Comparison of ENCODE assay signal across 8 cellular contexts in the genomic region with DNA sequence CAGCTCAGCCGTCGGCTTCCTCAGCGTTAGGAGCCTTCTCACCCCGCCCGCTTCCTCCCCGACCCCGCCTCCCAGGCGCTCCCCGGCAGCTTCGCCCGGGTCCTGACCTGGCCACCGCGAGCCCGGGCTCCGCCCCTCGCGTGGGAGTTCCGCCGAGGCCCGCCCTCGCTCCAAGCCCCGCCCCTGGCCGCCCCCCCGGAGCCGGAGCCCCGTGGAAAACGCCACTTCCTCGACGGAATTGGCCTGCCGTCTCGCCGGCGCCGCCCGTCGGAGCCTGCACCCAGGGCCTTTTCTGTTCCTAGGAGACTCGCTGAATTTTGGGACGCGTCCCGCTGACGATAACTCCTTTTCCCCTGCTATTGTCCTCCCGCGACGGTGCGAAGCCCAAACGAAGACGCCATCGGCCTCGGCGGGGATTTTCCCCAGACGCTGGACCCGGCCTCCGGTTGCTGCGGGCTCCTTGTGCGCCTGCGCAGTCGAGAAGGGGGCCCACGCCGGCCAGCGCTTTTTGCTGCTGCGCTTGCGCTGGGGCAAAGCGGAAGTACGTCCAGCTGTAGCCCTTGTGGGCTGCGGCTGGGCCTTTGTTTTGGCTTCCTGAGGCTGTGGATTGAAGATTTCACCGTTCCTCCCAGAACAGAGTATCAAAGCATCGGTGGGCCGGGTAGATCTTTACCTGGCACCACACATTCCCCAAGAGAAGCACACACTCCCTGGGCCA. TPM values are rescaled to one million over a fixed set of nuclear protein-coding genes. Genes with fewer than 3 reads are reported as not detected.
A peak's percentile ranks its signal among the peaks of the same experiment; 100 is the strongest.
DNase-seq lines count a peak whose midpoint lies in the region; ATAC-seq and TF ChIP-seq lines count a peak whose summit lies in the region.

No MANE protein-coding gene starts in this region.

- H3K4me1 Mint-ChIP-seq in naive thymus-derived CD8-positive, alpha-beta T cell = peaks cover 38 to 66% (median 52%) of the 10 kb centered on the region in 4 donors
- peaks cover 43 to 78% of the 10 kb centered on the region in 2 donors for H3K4me1 Mint-ChIP-seq in stimulated activated naive B cell treated with anti-CD40 and anti-IgM and Interleukin-4, amounts not matched to agents 10 μg/mL and 1 μg/mL and 100 μg/mL, for 72 hours

- H2AFZ ChIP-seq in DND-41 (ENCODE audit: low read depth, low read length) (peak overlapping the region; percentile 87), Karpas-422 (ENCODE audit: low read length) (no peak overlapping the region)

- H3K9me3 ChIP-seq in DND-41 (ENCODE audit: insufficient read depth, low read length, severe bottlenecking) = no peaks in the 10 kb centered on the region
- H3K9me3 ChIP-seq in Karpas-422 (ENCODE audit: low read length) = no peaks in the 10 kb centered on the region

- peaks cover 0 to 75% (median 20%) of the 10 kb centered on the region in 3 donors for H3K36me3 Mint-ChIP-seq in naive thymus-derived CD8-positive, alpha-beta T cell
- H3K36me3 Mint-ChIP-seq in stimulated activated naive B cell treated with anti-CD40 and anti-IgM and Interleukin-4, amounts not matched to agents 10 μg/mL and 1 μg/mL and 100 μg/mL, for 72 hours = peaks cover 55 to 72% of the 10 kb centered on the region in 2 donors

- no peaks in the 10 kb centered on the region for H4K20me1 ChIP-seq in DND-41 (ENCODE audit: insufficient read depth, low read length)
- no peaks in the 10 kb centered on the region; the same call in 1 of the 2 replicates for H4K20me1 ChIP-seq in Karpas-422 (ENCODE audit: insufficient read depth, low read depth, low read length)

- POLR2A ChIA-PET in naive thymus-derived CD8-positive, alpha-beta T cell (lab: Charles Lee) = interaction anchor here (0.6 to 34.7 kb wide), 27 partner anchors 10 to 1349 kb away, joined by 3 to 1068 read pairs (median 4); partner anchors contain the start of genes CCDC85B, CD248, CFL1 and DPF2

- no peaks in the 10 kb centered on the region for H3K27me3 ChIP-seq in DND-41 (ENCODE audit: insufficient read depth, low read length, poor library complexity)
- H3K27me3 ChIP-seq in Karpas-422 (ENCODE audit: low read length) = no peaks in the 10 kb centered on the region

- peak; percentile 25 for TF ChIP-seq CTCF in DND-41 (IDR thresholded peaks at IDR 0.05; ENCODE audit: borderline replicate concordance, extremely low read depth, low read length, poor library complexity, severe bottlenecking)

- no peaks in the 10 kb centered on the region for H3K9me2 ChIP-seq in Karpas-422 (replicated peaks; ENCODE audit: insufficient read depth, low read length)

- peak overlapping the region; percentile 73 to 95 (median 91) for H3K4me3 Mint-ChIP-seq in naive thymus-derived CD8-positive, alpha-beta T cell
- peak overlapping the region; percentile 83 to 89 for H3K4me3 Mint-ChIP-seq in stimulated activated naive B cell treated with anti-CD40 and anti-IgM and Interleukin-4, amounts not matched to agents 10 μg/mL and 1 μg/mL and 100 μg/mL, for 72 hours

- H3K27ac Mint-ChIP-seq in naive thymus-derived CD8-positive, alpha-beta T cell = peak overlapping the region; percentile 96 to 99 (median 98)
- H3K27ac Mint-ChIP-seq in stimulated activated naive B cell treated with anti-CD40 and anti-IgM and Interleukin-4, amounts not matched to agents 10 μg/mL and 1 μg/mL and 100 μg/mL, for 72 hours = peak overlapping the region; percentile 97

- H3K9ac ChIP-seq in DND-41 (ENCODE audit: low read depth, low read length) (peak overlapping the region; percentile 67), Karpas-422 (ENCODE audit: low read length) (peak overlapping the region; percentile 75)

- peak; percentile 96 for DNase-seq in DND-41
- peak; percentile 95 for DNase-seq in Karpas-422
- DNase-seq in RKO (ENCODE audit: low spot score) = peak; percentile 93
- DNase-seq in activated T-helper 1 cell treated with anti-CD3 and anti-CD28 coated beads, Interleukin-2, amount 50 U/mL, for 16 hours (ENCODE audit: low read depth in 1 of 2, low spot score in 1 of 2) = peak; percentile 94 to 95
- peak; percentile 93 for DNase-seq in fibroblast of gingiva (ENCODE audit: low read depth)
- DNase-seq in naive thymus-derived CD8-positive, alpha-beta T cell = peak; percentile 92 to 99 (median 96)
- peak; percentile 95 for DNase-seq in stimulated activated naive B cell treated with anti-CD40 and anti-IgM and Interleukin-4, amounts not matched to agents 10 μg/mL and 1 μg/mL and 100 μg/mL, for 72 hours

- H3K36me3 ChIP-seq in DND-41 (ENCODE audit: insufficient read depth, low read length) (peaks cover 57% of the 10 kb centered on the region), Karpas-422 (ENCODE audit: insufficient read depth, low read length) (peaks cover 20% of the 10 kb centered on the region)

- peaks cover 0 to 2% (median 0%) of the 10 kb centered on the region in 5 donors for H3K27me3 Mint-ChIP-seq in naive thymus-derived CD8-positive, alpha-beta T cell
- no peaks in the 10 kb centered on the region for H3K27me3 Mint-ChIP-seq in stimulated activated naive B cell treated with anti-CD40 and anti-IgM and Interleukin-4, amounts not matched to agents 10 μg/mL and 1 μg/mL and 100 μg/mL, for 72 hours

- peaks cover 41% of the 10 kb centered on the region for H3K4me1 ChIP-seq in DND-41 (ENCODE audit: insufficient read depth, low read length)
- H3K4me1 ChIP-seq in Karpas-422 (ENCODE audit: low read length) = peaks cover 24% of the 10 kb centered on the region

- H3K9me3 Mint-ChIP-seq in naive thymus-derived CD8-positive, alpha-beta T cell = no peaks in the 10 kb centered on the region
- no peaks in the 10 kb centered on the region for H3K9me3 Mint-ChIP-seq in stimulated activated naive B cell treated with anti-CD40 and anti-IgM and Interleukin-4, amounts not matched to agents 10 μg/mL and 1 μg/mL and 100 μg/mL, for 72 hours

- peak overlapping the region; percentile 91 for H3K27ac ChIP-seq in DND-41 (ENCODE audit: low read length)
- peak overlapping the region; percentile 85 for H3K27ac ChIP-seq in Karpas-422 (ENCODE audit: low read length)

- ATAC-seq in DND-41 (ENCODE audit: insufficient read depth, low read depth) (peak; percentile 87), GM21825 (IDR thresholded peaks at IDR 0.05; ENCODE audit: unreplicated experiment) (peak; percentile 60)
- ATAC-seq in naive thymus-derived CD8-positive, alpha-beta T cell = peak; percentile 77 to 81
- ATAC-seq in stimulated activated naive B cell treated with anti-CD40 and anti-IgM and Interleukin-4, amounts not matched to agents 10 μg/mL and 1 μg/mL and 100 μg/mL, for 72 hours (replicated peaks) = peak; percentile 84 to 89

- H3K4me3 ChIP-seq in DND-41 (ENCODE audit: low read depth in 1 of 2, low read length in 2 of 2) = peak overlapping the region; percentile 25 to 67; a peak in 3 of 4 replicates
- H3K4me3 ChIP-seq in Karpas-422 (ENCODE audit: low read length) = peak overlapping the region; percentile 58; the same call in 1 of the 2 replicates

- H3K4me2 ChIP-seq in DND-41 (ENCODE audit: insufficient read depth, low read length) (peak overlapping the region; percentile 86), Karpas-422 (ENCODE audit: low read depth, low read length, poor library complexity, severe bottlenecking) (peak overlapping the region; percentile 84)

- peaks cover 6% of the 10 kb centered on the region for H3K79me2 ChIP-seq in DND-41 (ENCODE audit: insufficient read depth, low read length)
- no peaks in the 10 kb centered on the region for H3K79me2 ChIP-seq in Karpas-422 (ENCODE audit: low read length)

RNA-seq across cellular contexts. Expression of gene RELA, which starts 10.0 kb away (rescaled TPM):
- 42.6 and 44.0 TPM in 2 replicates for total RNA-seq in Karpas-422 (2014; rRNA removed; shearing (Covaris generic); ENCODE audit: low replicate concordance)
- 100 to 1,000 TPM; 175 to 184 TPM for total RNA-seq in naive thymus-derived CD8-positive, alpha-beta T cell
- polyA plus RNA-seq in naive thymus-derived CD8-positive, alpha-beta T cell = 10 to 100 TPM; 38.4 to 69.8 (median 56.6) TPM

RNA-seq across cellular contexts. Expression of gene SIPA1, which starts 14.8 kb away (rescaled TPM):
- 74.6 and 123 TPM in 2 replicates for total RNA-seq in Karpas-422 (2014; rRNA removed; shearing (Covaris generic); ENCODE audit: low replicate concordance)
- 100 to 1,000 TPM; 155 to 157 TPM for total RNA-seq in naive thymus-derived CD8-positive, alpha-beta T cell
- 100 to 1,000 TPM; 118 to 238 (median 140) TPM for polyA plus RNA-seq in naive thymus-derived CD8-positive, alpha-beta T cell

RNA-seq across cellular contexts. Expression of gene PCNX3, which starts 37.1 kb away (rescaled TPM):
- total RNA-seq in Karpas-422 (2014; rRNA removed; shearing (Covaris generic); ENCODE audit: low replicate concordance) = 20.4 and 28.5 TPM in 2 replicates
- total RNA-seq in naive thymus-derived CD8-positive, alpha-beta T cell = 10 to 100 TPM; 57.4 to 64.2 TPM
- 1 to 10 TPM in 2 of 3 donors, under 1 TPM in 1; 0.96 to 6.5 (median 2.2) TPM for polyA plus RNA-seq in naive thymus-derived CD8-positive, alpha-beta T cell

RNA-seq across cellular contexts. Expression of gene MAP3K11, which starts 38.6 kb away (rescaled TPM):
- 11.8 and 28.0 TPM in 2 replicates for total RNA-seq in Karpas-422 (2014; rRNA removed; shearing (Covaris generic); ENCODE audit: low replicate concordance)
- total RNA-seq in naive thymus-derived CD8-positive, alpha-beta T cell = 10 to 100 TPM; 61.6 to 66.3 TPM
- polyA plus RNA-seq in naive thymus-derived CD8-positive, alpha-beta T cell = 10 to 100 TPM in 2 of 3 donors, 1 to 10 TPM in 1; 8.7 to 20.5 (median 12.7) TPM

RNA-seq across cellular contexts. Expression of gene KCNK7, which starts 57.1 kb away (rescaled TPM):
- total RNA-seq in Karpas-422 (2014; rRNA removed; shearing (Covaris generic); ENCODE audit: low replicate concordance) = 0.25 and 0.48 TPM in 2 replicates
- total RNA-seq in naive thymus-derived CD8-positive, alpha-beta T cell = 1 to 10 TPM; 2.4 to 5.0 TPM
- polyA plus RNA-seq in naive thymus-derived CD8-positive, alpha-beta T cell = under 1 TPM in 1 of 3 donors, not detected in 2; 0.34 TPM

Comparison
In these comparisons a context has a peak if more than half of its experiments do, and no peak if none do; other contexts are left out.
1. Peak in every context shown above with its lines: DNase-seq, ATAC-seq, H3K4me3 ChIP-seq and H3K27ac ChIP-seq.